Comparison of ENCODE assay signal across 18 cellular contexts in the genomic region with DNA sequence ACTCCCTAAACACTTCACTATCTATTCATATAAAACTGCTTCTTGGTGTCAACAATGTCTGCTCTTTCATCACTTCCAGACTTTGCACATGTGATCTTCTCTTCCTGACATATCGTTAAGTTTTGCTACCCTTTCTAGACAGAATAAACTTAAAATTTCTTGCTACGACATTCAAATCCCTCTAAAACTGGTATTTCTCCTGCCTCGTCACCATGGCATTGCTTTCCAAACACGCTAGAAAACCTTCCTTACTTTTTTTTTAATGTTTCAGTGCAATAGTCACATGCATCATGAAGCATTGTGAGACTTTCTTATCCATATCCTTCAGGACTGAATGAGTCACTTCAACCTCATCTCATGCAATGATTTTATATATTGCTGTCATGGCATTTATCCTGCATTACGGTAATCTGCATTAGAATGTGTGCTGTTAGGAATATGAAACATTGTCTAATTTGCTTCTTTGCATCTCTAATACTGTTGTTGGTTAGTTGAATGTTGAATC.
"Had no signal": no experiment of that assay in that cellular context is flagged by ENCODE, and none has a peak within 500 bp of the region (broad histone marks: within the 10 kb centered on the region; RNA-seq: fewer than 3 reads in every experiment).

No MANE protein-coding gene starts in this region.

- DNase-seq: activated CD4-positive, alpha-beta T cell treated with anti-CD3 and anti-CD28 coated beads, Interleukin-2, amount 10 ng/mL, durations not matched to agents 7 days and 5 days; activated CD4-positive, CD25-positive, alpha-beta regulatory T cell; activated CD8-positive, alpha-beta memory T cell treated with anti-CD3 and anti-CD28 coated beads, Interleukin-2, amount 50 U/mL, for 48 hours; activated gamma-delta T cell treated with Interleukin-2 at 50 U/mL for 16 hours; activated T-cell treated with anti-CD3 and anti-CD28 coated beads, Interleukin-2, amount 50 U/mL, for 72 hours; amygdala; body of pancreas; left colon; lower lobe of right lung; midbrain; pancreas; sigmoid colon; stimulated activated CD4-positive, alpha-beta T cell treated with anti-CD3 and anti-CD28 coated beads, Interleukin-12 subunit alpha, Interleukin-12 subunit beta, amount 100 ng/mL, for 4 hours; stimulated activated CD4-positive, alpha-beta T cell treated with anti-CD3 and anti-CD28 coated beads, Interleukin-2, amount 100 ng/mL, for 24 hours; thyroid gland had no signal

- ATAC-seq: activated T-cell treated with anti-CD3 and anti-CD28 coated beads, Interleukin-2, amount 50 U/mL, for 72 hours; body of pancreas; left colon; lower lobe of right lung; pancreas; stimulated activated memory B cell treated with anti-CD40 and anti-IgM and Interleukin-4, amounts not matched to agents 10 μg/mL and 1 μg/mL and 100 μg/mL, for 72 hours had no signal

- H3K4me3 ChIP-seq: body of pancreas, coronary artery, lower lobe of right lung, neural progenitor cell, pancreas, sigmoid colon, thyroid gland had no signal
